In the genomic region with DNA sequence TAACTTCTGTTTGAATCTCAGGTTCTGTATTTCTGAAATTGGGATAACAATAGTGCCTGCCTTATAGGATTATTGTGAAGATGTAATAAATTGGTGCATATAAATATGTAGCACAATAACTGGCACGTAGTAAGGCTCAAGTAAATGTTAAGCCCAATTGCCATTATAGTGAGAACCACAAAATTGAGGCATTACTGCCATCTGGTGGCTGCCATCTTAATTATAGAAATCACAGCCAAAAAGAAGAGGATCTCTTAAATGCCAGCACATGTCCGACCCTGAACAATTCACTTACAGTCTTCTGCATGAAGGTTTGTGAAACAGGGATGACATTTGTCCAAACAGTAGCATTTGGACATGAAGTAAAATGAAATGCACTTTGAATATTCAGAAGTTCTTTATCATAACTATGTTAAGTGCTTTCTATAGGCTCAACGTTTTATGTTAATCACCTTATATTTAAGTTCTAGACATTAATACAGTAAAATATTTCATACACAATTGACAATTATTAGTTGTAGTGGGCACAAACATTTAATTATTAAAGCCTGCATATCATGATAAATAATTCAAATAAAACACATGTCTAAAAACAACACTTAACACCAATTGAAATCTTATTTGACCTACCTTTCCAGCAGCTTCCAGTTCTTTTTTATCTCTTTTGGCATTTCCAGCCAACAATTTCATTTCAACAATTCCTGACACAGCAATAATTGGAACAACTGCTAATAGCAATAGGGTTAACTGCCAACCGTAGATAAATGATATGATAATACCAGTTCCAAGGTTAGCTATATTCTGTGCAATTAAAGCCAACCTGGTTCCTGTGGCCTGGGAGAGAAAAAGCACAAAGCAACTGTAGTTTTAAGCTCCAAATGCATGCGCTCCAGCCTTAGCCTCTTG, we compare ENCODE assay signal across 8 cellular contexts. TPM values are rescaled to one million over a fixed set of nuclear protein-coding genes. Genes with fewer than 3 reads are reported as not detected.
A peak's percentile ranks its signal among the peaks of the same experiment; 100 is the strongest.
DNase-seq lines count a peak whose midpoint lies in the region; ATAC-seq and TF ChIP-seq lines count a peak whose summit lies in the region.

No MANE protein-coding gene starts in this region.

- no peaks in the 10 kb centered on the region for H3K36me3 Mint-ChIP-seq in central memory CD8-positive, alpha-beta T cell (ENCODE audit: insufficient read depth)

- DNase-seq in NCI-H2227 treated with DMSO at 0.1 percent for 48 hours (lab: John Stamatoyannopoulos, UW) (peak; percentile 60), left lobe of liver (ENCODE audit: low spot score) (no peak)
- DNase-seq in activated CD4-positive, CD25-positive, alpha-beta regulatory T cell treated with anti-CD3 and anti-CD28 coated beads, Interleukin-2, amount 50 U/mL, for 16 hours (ENCODE audit: low read depth, low spot score) = peak; percentile 46
- peak; percentile 52 to 58 for DNase-seq in central memory CD8-positive, alpha-beta T cell (ENCODE audit: low spot score in 2 of 2)
- peak; percentile 1 for DNase-seq in stimulated activated CD8-positive, alpha-beta memory T cell treated with anti-CD3 and anti-CD28 coated beads, Interleukin-12 subunit alpha, Interleukin-12 subunit beta, amount 100 ng/mL, for 4 hours (ENCODE audit: low read depth)

- H3K4me3 Mint-ChIP-seq in central memory CD8-positive, alpha-beta T cell = no peak overlapping the region

- TF ChIP-seq CTCF in 22Rv1 (IDR thresholded peaks at IDR 0.05) = peak; percentile 85

- H3K27ac Mint-ChIP-seq in central memory CD8-positive, alpha-beta T cell (ENCODE audit: low read depth) = no peak overlapping the region

- no peaks in the 10 kb centered on the region for H3K9me3 Mint-ChIP-seq in central memory CD8-positive, alpha-beta T cell

- no peaks in the 10 kb centered on the region for H3K4me1 Mint-ChIP-seq in central memory CD8-positive, alpha-beta T cell

- H3K27ac ChIP-seq in 22Rv1 = no peak overlapping the region

- peaks cover 17% of the 10 kb centered on the region for H3K27me3 Mint-ChIP-seq in central memory CD8-positive, alpha-beta T cell

- ATAC-seq in GM18502 (IDR thresholded peaks at IDR 0.05; ENCODE audit: poor library complexity, unreplicated experiment) = peak; percentile 88
- ATAC-seq in HG03064 (IDR thresholded peaks at IDR 0.05; ENCODE audit: low read depth, unreplicated experiment) = peak; percentile 60
- peak; percentile 40 for ATAC-seq in central memory CD8-positive, alpha-beta T cell (replicated peaks; ENCODE audit: extremely low read depth, poor library complexity, severe bottlenecking)
- peak; percentile 70 for ATAC-seq in left lobe of liver

RNA-seq across cellular contexts. Expression of a gene that starts 58.5 kb away (rescaled TPM):
- total RNA-seq in left lobe of liver = 114 TPM
